19 cellular contexts compared by ENCODE assay signal in genomic region chr9:16103613-16104012, GRCh38.
DNase-seq lines count a peak whose midpoint lies in the region; ATAC-seq and TF ChIP-seq lines count a peak whose summit lies in the region.
"Had no signal": no experiment of that assay in that cellular context is flagged by ENCODE, and none has a peak within 500 bp of the region (broad histone marks: within the 10 kb centered on the region; RNA-seq: fewer than 3 reads in every experiment).

No MANE protein-coding gene starts in this region.

- H3K36me3 ChIP-seq in gastroesophageal sphincter (no peaks in the 10 kb centered on the region), neural progenitor cell (no peaks in the 10 kb centered on the region), tibial artery (no peaks in the 10 kb centered on the region)
- H3K36me3 ChIP-seq: thoracic aorta had no signal

- intact Hi-C loops in tibial artery (cut with DNase I; ENCODE audit: low total_unique reads) = no loop called here

- TF ChIP-seq POLR2A in gastroesophageal sphincter (IDR thresholded peaks at IDR 0.05) = no peak

- peak overlapping the region in 2 of 5 experiments; percentile 15 to 41 for H3K4me3 Mint-ChIP-seq in brain
- no peak overlapping the region for H3K4me3 Mint-ChIP-seq in neural progenitor cell
- H3K4me3 Mint-ChIP-seq: activated T-helper 1 cell treated with anti-CD3 and anti-CD28 coated beads, Interleukin-12 subunit alpha, Interleukin-12 subunit beta, Interleukin-2, Interleukin-4 antibody, amounts not matched to agents 30 ng/mL and 10 ng/mL and 1 ng/mL, durations not matched to agents 14 hours and 24 hours and 36 hours; B cell; IgD-negative memory B cell had no signal

- ATAC-seq in gastroesophageal sphincter (peak; percentile 42), GM18867 (IDR thresholded peaks at IDR 0.05; ENCODE audit: unreplicated experiment) (no peak), GM19023 (IDR thresholded peaks at IDR 0.05; ENCODE audit: unreplicated experiment) (no peak)

- H3K36me3 Mint-ChIP-seq in brain (no peaks in the 10 kb centered on the region), neural progenitor cell (no peaks in the 10 kb centered on the region)
- H3K36me3 Mint-ChIP-seq: IgD-negative memory B cell had no signal

- WGBS in gastroesophageal sphincter (ENCODE audit: low coverage in 1 of 2), 2 donors = 42 to 58% methylated on average over 6 to 10 of the region's 12 CpGs

- no peaks in the 10 kb centered on the region for H3K9me3 Mint-ChIP-seq in brain
- H3K9me3 Mint-ChIP-seq in neural progenitor cell = no peaks in the 10 kb centered on the region
- H3K9me3 Mint-ChIP-seq: activated T-helper 1 cell treated with anti-CD3 and anti-CD28 coated beads, Interleukin-12 subunit alpha, Interleukin-12 subunit beta, Interleukin-2, Interleukin-4 antibody, amounts not matched to agents 30 ng/mL and 10 ng/mL and 1 ng/mL, durations not matched to agents 14 hours and 24 hours and 36 hours had no signal

- no peaks in the 10 kb centered on the region for H3K27me3 ChIP-seq in gastroesophageal sphincter
- no peaks in the 10 kb centered on the region for H3K27me3 ChIP-seq in neural progenitor cell
- H3K27me3 ChIP-seq in tibial artery = no peaks in the 10 kb centered on the region

- H3K4me1 Mint-ChIP-seq in brain (peaks cover 86% of the 10 kb centered on the region), neural progenitor cell (peaks cover 73% of the 10 kb centered on the region)
- H3K4me1 Mint-ChIP-seq: B cell, IgD-negative memory B cell had no signal

- no peak overlapping the region for H3K9ac ChIP-seq in neural progenitor cell

- H3K4me2 ChIP-seq in neural progenitor cell = peak overlapping the region; percentile 58

- DNase-seq in neural progenitor cell (ENCODE audit: low spot score) (peak; percentile 30), tibial artery (peak; percentile 32 to 80), NCI-H1105 treated with DMSO at 0.1 percent for 48 hours (lab: John Stamatoyannopoulos, UW) (no peak), NOMO-1 treated with DMSO at 0.1 percent for 48 hours (lab: John Stamatoyannopoulos, UW; ENCODE audit: unreplicated experiment) (no peak)
- DNase-seq: activated CD8-positive, alpha-beta memory T cell treated with anti-CD3 and anti-CD28 coated beads for 24 hours; Calu3; central memory CD4-positive, alpha-beta T cell; NCI-H1694 treated with DMSO at 0.1 percent for 48 hours; NCI-H345; NK-92 treated with Interleukin-12 subunit alpha and Interleukin-12 subunit beta, amount 100 ng/mL, for 24 hours; small intestine had no signal

- H3K4me3 ChIP-seq in gastroesophageal sphincter = no peak overlapping the region
- H3K4me3 ChIP-seq in neural progenitor cell = no peak overlapping the region
- no peak overlapping the region for H3K4me3 ChIP-seq in tibial artery
- H3K4me3 ChIP-seq: thoracic aorta had no signal

- H3K27ac Mint-ChIP-seq in brain = peak overlapping the region in 3 of 5 experiments; percentile 83 to 91 (median 90)
- no peak overlapping the region for H3K27ac Mint-ChIP-seq in neural progenitor cell
- H3K27ac Mint-ChIP-seq: activated T-helper 1 cell treated with anti-CD3 and anti-CD28 coated beads, Interleukin-12 subunit alpha, Interleukin-12 subunit beta, Interleukin-2, Interleukin-4 antibody, amounts not matched to agents 30 ng/mL and 10 ng/mL and 1 ng/mL, durations not matched to agents 14 hours and 24 hours and 36 hours; B cell; IgD-negative memory B cell had no signal

- H3K79me2 ChIP-seq in neural progenitor cell (ENCODE audit: low read depth) = no peaks in the 10 kb centered on the region

- peak overlapping the region; percentile 79 for H2AFZ ChIP-seq in neural progenitor cell (replicated peaks)

- TF ChIP-seq CTCF in brain (conservative IDR thresholded peaks at IDR 0.05) (no peak), gastroesophageal sphincter (IDR thresholded peaks at IDR 0.05) (no peak), neural progenitor cell (IDR thresholded peaks at IDR 0.05) (no peak), tibial artery (IDR thresholded peaks at IDR 0.05) (no peak)

- H3K27ac ChIP-seq in gastroesophageal sphincter = no peak overlapping the region
- H3K27ac ChIP-seq in neural progenitor cell = peak overlapping the region; percentile 87
- H3K27ac ChIP-seq in tibial artery = peak overlapping the region; percentile 35 to 71
- H3K27ac ChIP-seq: thoracic aorta had no signal

- H3K27me3 Mint-ChIP-seq in brain = no peaks in the 10 kb centered on the region
- peaks cover 3% of the 10 kb centered on the region for H3K27me3 Mint-ChIP-seq in neural progenitor cell (ENCODE audit: insufficient read depth, low read depth)
- H3K27me3 Mint-ChIP-seq: B cell, IgD-negative memory B cell had no signal

- no peak for TF ChIP-seq EP300 in gastroesophageal sphincter (IDR thresholded peaks at IDR 0.05)

- H3K4me1 ChIP-seq in gastroesophageal sphincter (peaks cover 0 to 38% (median 0%) of the 10 kb centered on the region in 3 donors), neural progenitor cell (peaks cover 55% of the 10 kb centered on the region), tibial artery (peaks cover 0 to 66% (median 46%) of the 10 kb centered on the region in 4 donors)

- no peaks in the 10 kb centered on the region for H3K9me3 ChIP-seq in gastroesophageal sphincter
- H3K9me3 ChIP-seq in neural progenitor cell (ENCODE audit: low read depth) = no peaks in the 10 kb centered on the region
- H3K9me3 ChIP-seq in tibial artery = no peaks in the 10 kb centered on the region
- H3K9me3 ChIP-seq: thoracic aorta had no signal

- peaks cover 9% of the 10 kb centered on the region for H3F3A ChIP-seq in neural progenitor cell (ENCODE audit: low read depth)

- H4K20me1 ChIP-seq in neural progenitor cell (ENCODE audit: low read depth) = no peaks in the 10 kb centered on the region

Comparison
In these comparisons a context has a peak if more than half of its experiments do, and no peak if none do; other contexts are left out.
1. H3K27ac ChIP-seq: peak in neural progenitor cell (single experiment) and tibial artery (2 of 2); none in gastroesophageal sphincter (0 of 4).
2. DNase-seq: peak in neural progenitor cell (single experiment) and tibial artery (2 of 2); none in NCI-H1105 treated with DMSO at 0.1 percent for 48 hours (single experiment) and NOMO-1 treated with DMSO at 0.1 percent for 48 hours (single experiment).